8 cellular contexts compared by ENCODE assay signal in the genomic region with DNA sequence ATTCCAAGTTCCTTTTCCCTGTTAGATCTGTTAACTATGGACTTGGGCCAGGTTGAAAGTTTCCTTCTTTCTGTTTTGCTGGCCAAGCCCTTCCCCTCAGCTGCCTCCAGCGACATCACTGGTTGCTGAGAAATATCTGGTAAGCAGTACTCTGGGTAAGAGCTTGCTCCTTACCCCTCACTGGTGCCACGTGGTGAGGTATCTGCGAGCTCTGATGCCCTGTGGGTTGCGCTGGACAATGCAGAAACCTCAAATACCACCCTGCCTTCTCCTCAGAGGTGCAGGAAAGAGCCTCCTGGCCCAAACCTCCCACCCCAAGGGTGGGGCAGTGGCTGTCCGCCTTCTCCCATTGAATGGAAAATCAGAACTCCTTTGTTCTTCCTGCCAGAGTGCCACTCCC. TPM values are rescaled to one million over a fixed set of nuclear protein-coding genes. Genes with fewer than 3 reads are reported as not detected.
DNase-seq lines count a peak whose midpoint lies in the region; ATAC-seq and TF ChIP-seq lines count a peak whose summit lies in the region.

No MANE protein-coding gene starts in this region.

- peaks cover 6% of the 10 kb centered on the region; the same call in 1 of the 2 replicates for H4K20me1 ChIP-seq in GM23338 (replicated peaks; ENCODE audit: insufficient read depth)

- no peaks in the 10 kb centered on the region for H3F3A ChIP-seq in GM23338 (replicated peaks; ENCODE audit: low read depth)

- no peaks in the 10 kb centered on the region; the same call in 1 of the 2 replicates for H3K4me1 ChIP-seq in GM23338 (ENCODE audit: insufficient read depth)

- H3K4me1 Mint-ChIP-seq in GM23338, result peaks cover 3% of the 10 kb centered on the region; the same call in 1 of the 3 replicates
- H3K4me1 Mint-ChIP-seq in stimulated activated effector memory CD8-positive, alpha-beta T cell treated with anti-CD3 and anti-CD28 coated beads, Interleukin-12 subunit alpha, Interleukin-12 subunit beta, amount 100 ng/mL, for 72 hours, result peaks cover 72% of the 10 kb centered on the region

- no peaks in the 10 kb centered on the region for H3K36me3 ChIP-seq in GM23338 (ENCODE audit: insufficient read depth)

- no peak overlapping the region for H3K4me3 Mint-ChIP-seq in GM23338
- H3K4me3 Mint-ChIP-seq in stimulated activated effector memory CD8-positive, alpha-beta T cell treated with anti-CD3 and anti-CD28 coated beads, Interleukin-12 subunit alpha, Interleukin-12 subunit beta, amount 100 ng/mL, for 72 hours, result peak overlapping the region; percentile 53

- TF ChIP-seq CTCF in GM23338 (conservative IDR thresholded peaks at IDR 0.05; ENCODE audit: low read depth in 2 of 2), result no peak

- H3K79me2 ChIP-seq in GM23338 (replicated peaks; ENCODE audit: insufficient read depth), result peaks cover 25% of the 10 kb centered on the region

- DNase-seq in GM23338 (ENCODE audit: low spot score), result peak; percentile 38
- DNase-seq in astrocyte of the hippocampus (ENCODE audit: low read depth, low spot score), result peak; percentile 79
- peak; percentile 46 to 66 for DNase-seq in left colon
- DNase-seq in stimulated activated effector memory CD8-positive, alpha-beta T cell treated with anti-CD3 and anti-CD28 coated beads, Interleukin-12 subunit alpha, Interleukin-12 subunit beta, amount 100 ng/mL, for 72 hours (ENCODE audit: low spot score in 2 of 2), result no peak
- no peak for DNase-seq in SIG-M5 treated with dmso at 0.1 percent for 504 hours (lab: John Stamatoyannopoulos, UW; ENCODE audit: unreplicated experiment)

- H3K27ac ChIP-seq in GM23338 (ENCODE audit: low read depth), result no peak overlapping the region

- intact Hi-C loops in left colon (cut with DNase I, micrococcal nuclease), result no loop called here

- H2AFZ ChIP-seq in GM23338, result no peak overlapping the region

- H3K9me3 Mint-ChIP-seq in GM23338, result no peaks in the 10 kb centered on the region
- H3K9me3 Mint-ChIP-seq in stimulated activated effector memory CD8-positive, alpha-beta T cell treated with anti-CD3 and anti-CD28 coated beads, Interleukin-12 subunit alpha, Interleukin-12 subunit beta, amount 100 ng/mL, for 72 hours, result no peaks in the 10 kb centered on the region

- no peaks in the 10 kb centered on the region for H3K27me3 ChIP-seq in GM23338 (ENCODE audit: insufficient read depth)

- peak; percentile 22; the same call in 2 of the 3 replicates for ATAC-seq in GM23338
- ATAC-seq in left colon, result peak; percentile 97
- peak; percentile 26 for ATAC-seq in stimulated activated effector memory CD8-positive, alpha-beta T cell treated with anti-CD3 and anti-CD28 coated beads, Interleukin-12 subunit alpha, Interleukin-12 subunit beta, amount 100 ng/mL, for 72 hours
- no peak for ATAC-seq in HG03342 (IDR thresholded peaks at IDR 0.05; ENCODE audit: unreplicated experiment)
- ATAC-seq in GM21360 (IDR thresholded peaks at IDR 0.05; ENCODE audit: unreplicated experiment), result no peak
- ATAC-seq in GM19324 (IDR thresholded peaks at IDR 0.05; ENCODE audit: low FRiP score, unreplicated experiment), result no peak

- no peak overlapping the region for H3K4me2 ChIP-seq in GM23338

- H3K4me3 ChIP-seq in GM23338, result no peak overlapping the region

- no peaks in the 10 kb centered on the region; the same call in 2 of the 3 replicates for H3K36me3 Mint-ChIP-seq in GM23338 (ENCODE audit: low read depth)
- peaks cover 60% of the 10 kb centered on the region for H3K36me3 Mint-ChIP-seq in stimulated activated effector memory CD8-positive, alpha-beta T cell treated with anti-CD3 and anti-CD28 coated beads, Interleukin-12 subunit alpha, Interleukin-12 subunit beta, amount 100 ng/mL, for 72 hours

- H3K9me2 ChIP-seq in GM23338 (ENCODE audit: insufficient read depth), result no peaks in the 10 kb centered on the region

- peaks cover 2% of the 10 kb centered on the region for H3K27me3 Mint-ChIP-seq in GM23338 (ENCODE audit: insufficient read depth, low read depth, poor library complexity)

- H3K27ac Mint-ChIP-seq in GM23338, result no peak overlapping the region
- H3K27ac Mint-ChIP-seq in stimulated activated effector memory CD8-positive, alpha-beta T cell treated with anti-CD3 and anti-CD28 coated beads, Interleukin-12 subunit alpha, Interleukin-12 subunit beta, amount 100 ng/mL, for 72 hours, result peak overlapping the region; percentile 80

TF ChIP-seq in GM23338, 12 proteins besides CTCF, POLR2A, EP300 and RAD21:
- no peak for TF ChIP-seq ZNF114 (CRISPR knock-in tag; IDR thresholded peaks at IDR 0.05)

RNA-seq across cellular contexts. Expression of gene APH1B, which starts 42.9 kb away (rescaled TPM):
- total RNA-seq in GM23338 (2014; rRNA removed; shearing (Covaris generic)), result 23.8 and 24.4 TPM in 2 replicates
- polyA plus RNA-seq in GM23338 (2016; fragmentation: Nextera tagmentation; extraction: Ambion mirVana), result 14.3 and 16.3 TPM in 2 replicates
- total RNA-seq in left colon, result 1 to 10 TPM; 6.1 to 9.1 TPM

RNA-seq across cellular contexts. Expression of gene RAB8B, which starts 45.1 kb away (rescaled TPM):
- total RNA-seq in GM23338 (2014; rRNA removed; shearing (Covaris generic)), result 38.1 and 41.7 TPM in 2 replicates
- polyA plus RNA-seq in GM23338 (2016; fragmentation: Nextera tagmentation; extraction: Ambion mirVana), result 23.2 and 23.5 TPM in 2 replicates
- 10 to 100 TPM; 11.3 to 14.2 TPM for total RNA-seq in left colon

Comparison
In these comparisons a context has a peak if more than half of its experiments do, and no peak if none do; other contexts are left out.
1. ATAC-seq: peak in GM23338 (single experiment), left colon (single experiment) and stimulated activated effector memory CD8-positive, alpha-beta T cell treated with anti-CD3 and anti-CD28 coated beads, Interleukin-12 subunit alpha, Interleukin-12 subunit beta, amount 100 ng/mL, for 72 hours (single experiment); none in HG03342 (single experiment), GM21360 (single experiment) and GM19324 (single experiment).
2. DNase-seq: peak in GM23338 (single experiment), astrocyte of the hippocampus (single experiment) and left colon (2 of 2); none in stimulated activated effector memory CD8-positive, alpha-beta T cell treated with anti-CD3 and anti-CD28 coated beads, Interleukin-12 subunit alpha, Interleukin-12 subunit beta, amount 100 ng/mL, for 72 hours (0 of 2) and SIG-M5 treated with dmso at 0.1 percent for 504 hours (single experiment).